In the genomic region with DNA sequence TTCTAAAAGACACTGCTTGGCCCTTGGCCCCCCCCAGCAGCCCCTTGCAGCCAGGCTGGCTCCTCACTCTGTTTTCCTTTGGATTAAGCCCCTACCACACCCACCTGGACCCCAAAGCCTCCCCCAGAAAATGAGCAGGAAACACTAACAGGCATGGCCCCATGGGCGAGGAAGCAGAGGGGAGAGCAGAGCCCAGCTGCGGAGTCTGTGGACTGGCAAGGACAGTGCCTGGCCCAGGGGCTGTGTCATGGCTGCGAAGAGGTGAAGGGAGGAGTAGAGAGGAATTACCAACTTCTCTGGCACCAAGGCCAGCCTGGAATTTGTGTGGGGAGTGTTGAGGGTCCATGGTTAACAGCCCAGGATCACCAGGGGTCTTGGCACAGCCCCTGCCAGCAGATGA, we compare ENCODE assay signal across 14 cellular contexts. TPM values are rescaled to one million over a fixed set of nuclear protein-coding genes. Genes with fewer than 3 reads are reported as not detected.
DNase-seq lines count a peak whose midpoint lies in the region; ATAC-seq and TF ChIP-seq lines count a peak whose summit lies in the region.
"Had no signal": no experiment of that assay in that cellular context is flagged by ENCODE, and none has a peak within 500 bp of the region (broad histone marks: within the 10 kb centered on the region; RNA-seq: fewer than 3 reads in every experiment).

No MANE protein-coding gene starts in this region.

- no peaks in the 10 kb centered on the region for H3K36me3 ChIP-seq in breast epithelium
- H3K36me3 ChIP-seq in mammary epithelial cell (ENCODE audit: insufficient read depth, low read length) = peaks cover 8% of the 10 kb centered on the region
- peaks cover 43% of the 10 kb centered on the region for H3K36me3 ChIP-seq in lower lobe of right lung

- no peak for TF ChIP-seq POLR2A in breast epithelium (IDR thresholded peaks at IDR 0.05)

- H3K4me1 ChIP-seq in breast epithelium (peaks cover 0 to 3% of the 10 kb centered on the region in 2 donors), mammary epithelial cell (ENCODE audit: insufficient read depth, low read length) (peaks cover 28% of the 10 kb centered on the region), lower lobe of right lung (no peaks in the 10 kb centered on the region)

- DNase-seq in breast epithelium (ENCODE audit: low spot score in 2 of 2) = no peak
- DNase-seq in mammary epithelial cell = no peak
- peak; percentile 28 for DNase-seq in lower lobe of right lung
- DNase-seq in osteocyte (ENCODE audit: extremely low spot score, unreplicated experiment) = no peak
- no peak for DNase-seq in NCI-H526 treated with DMSO at 0.1 percent for 48 hours (lab: John Stamatoyannopoulos, UW)
- no peak for DNase-seq in cortex of kidney (lab: John Stamatoyannopoulos, UW)
- DNase-seq in DMS 273 (lab: John Stamatoyannopoulos, UW; ENCODE audit: unreplicated experiment) = no peak
- DNase-seq: Calu3, DND-41, GDM1, IMR-90, KBM-7 had no signal

- TF ChIP-seq CTCF in breast epithelium (IDR thresholded peaks at IDR 0.05) (no peak), mammary epithelial cell (conservative IDR thresholded peaks at IDR 0.05 in 1 of 2, IDR thresholded peaks at IDR 0.05 in 1 of 2; ENCODE audit: extremely low read depth in 1 of 2, insufficient read depth in 1 of 2, low read depth in 1 of 2, low read length in 2 of 2) (no peak), lower lobe of right lung (IDR thresholded peaks at IDR 0.05) (no peak), osteocyte (IDR thresholded peaks at IDR 0.05) (no peak)

- H3K9me3 Mint-ChIP-seq in osteocyte (ENCODE audit: unreplicated experiment) = no peaks in the 10 kb centered on the region

- H2AFZ ChIP-seq in mammary epithelial cell (ENCODE audit: low read depth, low read length) = no peak overlapping the region

- 79% methylated on average over 3 of the region's 3 CpGs for WGBS in mammary epithelial cell (ENCODE audit: low coverage, missing lambda C conversion rate)

- ATAC-seq in lower lobe of right lung = no peak
- ATAC-seq: HCT116 had no signal

- intact Hi-C loops in breast epithelium (cut with DNase I; ENCODE audit: low total_unique reads) = no loop called here
- intact Hi-C loops in mammary epithelial cell (cut with micrococcal nuclease) = loop anchor here (5.0 kb wide), 1 partner anchor 937 kb away; no protein-coding TSS in a partner anchor
- intact Hi-C loops in lower lobe of right lung (cut with DNase I) = no loop called here

- BruUV-seq in mammary epithelial cell (replicated peaks; lab: Mats Ljungman, UMichigan) = no TSS peak

- peak overlapping the region; percentile 27 for H3K27ac Mint-ChIP-seq in osteocyte (ENCODE audit: unreplicated experiment)

- no peak overlapping the region for H3K4me3 ChIP-seq in breast epithelium
- H3K4me3 ChIP-seq in mammary epithelial cell (replicated peaks in 1 of 3; ENCODE audit: insufficient read depth in 1 of 3, low read depth in 2 of 3, low read length in 3 of 3) = no peak overlapping the region
- no peak overlapping the region for H3K4me3 ChIP-seq in lower lobe of right lung

- dilution Hi-C loops in mammary epithelial cell (cut with HindIII; ENCODE audit: low sequenced_read_pairs) = no loop called here

- H4K20me1 ChIP-seq in mammary epithelial cell (ENCODE audit: insufficient read depth, low read length) = no peaks in the 10 kb centered on the region

- H3K4me3 Mint-ChIP-seq in osteocyte (ENCODE audit: unreplicated experiment) = no peak overlapping the region

- H3K9ac ChIP-seq in mammary epithelial cell (ENCODE audit: insufficient read depth, low read length) = no peak overlapping the region

- H3K4me2 ChIP-seq in mammary epithelial cell (ENCODE audit: insufficient read depth, low read depth, low read length) = no peak overlapping the region

- H3K27me3 ChIP-seq in breast epithelium (no peaks in the 10 kb centered on the region), mammary epithelial cell (ENCODE audit: insufficient read depth, low read length) (no peaks in the 10 kb centered on the region), lower lobe of right lung (ENCODE audit: low read depth) (no peaks in the 10 kb centered on the region)

- H3K27me3 Mint-ChIP-seq in osteocyte (ENCODE audit: unreplicated experiment) = no peaks in the 10 kb centered on the region

- peaks cover 42% of the 10 kb centered on the region for H3K36me3 Mint-ChIP-seq in osteocyte (ENCODE audit: unreplicated experiment)

- peaks cover 8% of the 10 kb centered on the region for H3K79me2 ChIP-seq in mammary epithelial cell (ENCODE audit: insufficient read depth, low read length)

- in situ Hi-C loops in mammary epithelial cell (cut with MboI; ENCODE audit: low sequenced_read_pairs in 2 of 2) = loop anchor here (10.0 to 25.0 kb wide), 3 partner anchors 737 to 937 kb away; a partner anchor contains a TSS

- CTCF ChIA-PET in mammary epithelial cell (lab: Charles Lee; ENCODE audit: low non-redundant PET) = no interaction called here

- H3K9me3 ChIP-seq in breast epithelium = no peaks in the 10 kb centered on the region
- H3K9me3 ChIP-seq in mammary epithelial cell (replicated peaks; ENCODE audit: insufficient read depth, low read length) = no peaks in the 10 kb centered on the region
- H3K9me3 ChIP-seq in lower lobe of right lung = no peaks in the 10 kb centered on the region

- H3K27ac ChIP-seq in breast epithelium (peak overlapping the region; percentile 35 to 55), mammary epithelial cell (ENCODE audit: insufficient read depth, low read depth, low read length) (no peak overlapping the region), lower lobe of right lung (no peak overlapping the region)
- H3K27ac ChIP-seq: 22Rv1 had no signal

- H3K4me1 Mint-ChIP-seq in osteocyte (ENCODE audit: unreplicated experiment) = peaks cover 7% of the 10 kb centered on the region

RNA-seq across cellular contexts. Expression of a gene that starts 47.4 kb away (rescaled TPM):
- total RNA-seq in breast epithelium = 10 to 100 TPM; 28.4 to 40.2 (median 37.4) TPM
- 100 to 1,000 TPM; 147 to 512 TPM for total RNA-seq in mammary epithelial cell
- 64.3 TPM for polyA plus RNA-seq in mammary epithelial cell
- 74.0 TPM for polyA minus RNA-seq in mammary epithelial cell
- 91.2 TPM for total RNA-seq in lower lobe of right lung
- 418 and 419 TPM in 2 replicates for total RNA-seq in osteocyte

Comparison
In these comparisons a context has a peak if more than half of its experiments do, and no peak if none do; other contexts are left out.
1. H3K27ac ChIP-seq: peak in breast epithelium (2 of 2); none in mammary epithelial cell (single experiment) and lower lobe of right lung (single experiment).